In the genomic region with DNA sequence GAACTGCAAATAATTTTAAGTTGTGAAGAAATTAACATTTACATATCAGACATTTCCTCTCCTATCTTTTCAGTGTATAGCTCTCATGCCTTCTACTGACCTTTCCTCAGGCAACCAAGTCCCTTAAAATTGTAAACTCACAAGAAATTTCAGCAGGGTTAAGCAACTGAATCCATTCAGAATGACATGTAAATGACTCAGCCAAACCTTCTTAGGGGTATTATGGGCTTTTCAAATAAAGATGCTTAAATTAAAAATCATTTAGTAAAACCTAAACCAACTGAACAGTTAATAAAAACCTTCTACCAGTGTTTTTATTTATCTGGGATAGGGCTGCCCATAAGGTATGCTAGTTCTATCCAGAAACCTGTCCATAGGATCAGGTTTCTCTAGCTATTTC, we compare ENCODE assay signal across 23 cellular contexts. TPM values are rescaled to one million over a fixed set of nuclear protein-coding genes. Genes with fewer than 3 reads are reported as not detected.
DNase-seq lines count a peak whose midpoint lies in the region; ATAC-seq and TF ChIP-seq lines count a peak whose summit lies in the region.
"Had no signal": no experiment of that assay in that cellular context is flagged by ENCODE, and none has a peak within 500 bp of the region (broad histone marks: within the 10 kb centered on the region; RNA-seq: fewer than 3 reads in every experiment).

No MANE protein-coding gene starts in this region.

- H3K4me3 ChIP-seq in ACC112 (ENCODE audit: low read depth, low read length) (no peak overlapping the region), foreskin fibroblast (ENCODE audit: low read depth in 1 of 2, low read length in 2 of 2) (no peak overlapping the region)
- H3K4me3 ChIP-seq: left lung, neural progenitor cell, uterus had no signal

- intact Hi-C loops in activated CD8-positive, alpha-beta T cell treated with anti-CD3 and anti-CD28 coated beads for 36 hours (cut with micrococcal nuclease): no loop called here
- intact Hi-C loops in Calu3 (cut with micrococcal nuclease; ENCODE audit: unreplicated experiment): no loop called here

- H3K27ac ChIP-seq in ACC112 (ENCODE audit: low read depth, low read length): peak overlapping the region; percentile 56
- H3K27ac ChIP-seq: left lung, neural progenitor cell, uterus had no signal

- POLR2A ChIA-PET in activated CD8-positive, alpha-beta T cell treated with anti-CD3 and anti-CD28 coated beads for 36 hours (lab: Charles Lee): interaction anchor here (0.6 kb wide), 1 partner anchor 405 kb away, joined by 4 read pairs; no protein-coding TSS in a partner anchor

- H3K27ac Mint-ChIP-seq in activated CD8-positive, alpha-beta T cell treated with anti-CD3 and anti-CD28 coated beads for 36 hours: no peak overlapping the region
- no peak overlapping the region for H3K27ac Mint-ChIP-seq in Calu3 (ENCODE audit: unreplicated experiment)
- no peak overlapping the region for H3K27ac Mint-ChIP-seq in activated naive CD8-positive, alpha-beta T cell treated with anti-CD3 and anti-CD28 coated beads, Interleukin-2, amount 50 U/mL, for 24 hours
- H3K27ac Mint-ChIP-seq: activated CD4-positive, alpha-beta memory T cell treated with anti-CD3 and anti-CD28 coated beads for 36 hours; dendritic cell treated with granulocyte-macrophage colony-stimulating factor and Interleukin-4, amounts not matched to agents 40 ng/mL and 50 ng/mL, for 4 days; neural progenitor cell; T-helper 1 cell treated with Interleukin-12 subunit alpha and Interleukin-12 subunit beta and Interleukin-4 antibody, amounts not matched to agents 30 μg/mL and 1 μg/mL, for 36 hours had no signal

- CTCF ChIA-PET in activated CD8-positive, alpha-beta T cell treated with anti-CD3 and anti-CD28 coated beads for 36 hours (lab: Charles Lee): no interaction called here
- CTCF ChIA-PET in Calu3 (lab: Charles Lee): no interaction called here

- H3K4me1 ChIP-seq in ACC112 (ENCODE audit: control insufficient read depth, insufficient read depth, low read length, unreplicated experiment): peaks cover 14% of the 10 kb centered on the region
- H3K4me1 ChIP-seq: neural progenitor cell, uterus had no signal

- no TSS peak for BruUV-seq in Calu3 (replicated peaks; lab: Mats Ljungman, UMichigan)

- H3K27me3 Mint-ChIP-seq in activated CD8-positive, alpha-beta T cell treated with anti-CD3 and anti-CD28 coated beads for 36 hours: no peaks in the 10 kb centered on the region
- no peaks in the 10 kb centered on the region for H3K27me3 Mint-ChIP-seq in Calu3 (ENCODE audit: unreplicated experiment)
- no peaks in the 10 kb centered on the region for H3K27me3 Mint-ChIP-seq in activated naive CD8-positive, alpha-beta T cell treated with anti-CD3 and anti-CD28 coated beads, Interleukin-2, amount 50 U/mL, for 24 hours
- H3K27me3 Mint-ChIP-seq: activated CD4-positive, alpha-beta memory T cell treated with anti-CD3 and anti-CD28 coated beads for 36 hours; dendritic cell treated with granulocyte-macrophage colony-stimulating factor and Interleukin-4, amounts not matched to agents 40 ng/mL and 50 ng/mL, for 4 days had no signal

- DNase-seq in GM03348 (ENCODE audit: low spot score): peak; percentile 26
- peak; percentile 37 for DNase-seq in amniotic epithelial cell (ENCODE audit: low read depth)
- DNase-seq in foreskin fibroblast: peak; percentile 31 to 64
- no peak for DNase-seq in T-helper 9 cell
- no peak for DNase-seq in activated CD8-positive, alpha-beta T cell treated with anti-CD3 and anti-CD28 coated beads for 36 hours
- no peak for DNase-seq in Calu3
- no peak for DNase-seq in activated naive CD8-positive, alpha-beta T cell treated with anti-CD3 and anti-CD28 coated beads, Interleukin-2, amount 50 U/mL, for 24 hours
- DNase-seq: ACHN; activated CD4-positive, alpha-beta memory T cell treated with anti-CD3 and anti-CD28 coated beads for 36 hours; activated naive CD4-positive, alpha-beta T cell treated with anti-CD3 and anti-CD28 coated beads, Interleukin-2, amount 50 U/mL, for 16 hours; activated T-cell treated with anti-CD3 and anti-CD28 coated beads, Interleukin-2, amount 50 U/mL, for 1 hour; DMS79 treated with DMSO at 0.1 percent for 48 hours; GOT3; head of caudate nucleus; left lung; NCI-H1436 treated with DMSO at 0.1 percent for 48 hours; NCI-H82; substantia nigra; uterus had no signal

- no peak overlapping the region for H3K4me3 Mint-ChIP-seq in activated CD8-positive, alpha-beta T cell treated with anti-CD3 and anti-CD28 coated beads for 36 hours
- H3K4me3 Mint-ChIP-seq in Calu3 (ENCODE audit: low read depth, unreplicated experiment): no peak overlapping the region
- no peak overlapping the region for H3K4me3 Mint-ChIP-seq in activated naive CD8-positive, alpha-beta T cell treated with anti-CD3 and anti-CD28 coated beads, Interleukin-2, amount 50 U/mL, for 24 hours
- H3K4me3 Mint-ChIP-seq: activated CD4-positive, alpha-beta memory T cell treated with anti-CD3 and anti-CD28 coated beads for 36 hours; dendritic cell treated with granulocyte-macrophage colony-stimulating factor and Interleukin-4, amounts not matched to agents 40 ng/mL and 50 ng/mL, for 4 days; neural progenitor cell; T-helper 1 cell treated with Interleukin-12 subunit alpha and Interleukin-12 subunit beta and Interleukin-4 antibody, amounts not matched to agents 30 μg/mL and 1 μg/mL, for 36 hours had no signal

- H3K4me1 Mint-ChIP-seq in activated CD8-positive, alpha-beta T cell treated with anti-CD3 and anti-CD28 coated beads for 36 hours (ENCODE audit: low read depth): peaks cover 45% of the 10 kb centered on the region
- H3K4me1 Mint-ChIP-seq in Calu3 (ENCODE audit: low read depth, unreplicated experiment): peaks cover 15% of the 10 kb centered on the region
- peaks cover 50% of the 10 kb centered on the region for H3K4me1 Mint-ChIP-seq in activated naive CD8-positive, alpha-beta T cell treated with anti-CD3 and anti-CD28 coated beads, Interleukin-2, amount 50 U/mL, for 24 hours
- H3K4me1 Mint-ChIP-seq: neural progenitor cell had no signal

- no peak for ATAC-seq in activated CD8-positive, alpha-beta T cell treated with anti-CD3 and anti-CD28 coated beads for 36 hours
- ATAC-seq in activated naive CD8-positive, alpha-beta T cell treated with anti-CD3 and anti-CD28 coated beads, Interleukin-2, amount 50 U/mL, for 24 hours: no peak
- ATAC-seq: left lung had no signal

- H2AFZ ChIP-seq in ACC112 (ENCODE audit: low read length, unreplicated experiment): no peak overlapping the region
- H2AFZ ChIP-seq: neural progenitor cell had no signal

- H3K27me3 ChIP-seq in ACC112 (ENCODE audit: insufficient read depth, low read length): no peaks in the 10 kb centered on the region
- H3K27me3 ChIP-seq: left lung, neural progenitor cell, uterus had no signal

- peaks cover 36% of the 10 kb centered on the region for H3K36me3 ChIP-seq in ACC112 (ENCODE audit: insufficient read depth, low read length)
- H3K36me3 ChIP-seq: uterus had no signal

- TF ChIP-seq CTCF in foreskin fibroblast (IDR thresholded peaks at IDR 0.05; ENCODE audit: low read depth, low read length) (no peak), Calu3 (IDR thresholded peaks at IDR 0.05; ENCODE audit: unreplicated experiment) (no peak)
- TF ChIP-seq CTCF in activated CD8-positive, alpha-beta T cell treated with anti-CD3 and anti-CD28 coated beads for 36 hours (IDR thresholded peaks at IDR 0.05): no peak

- peaks cover 83% of the 10 kb centered on the region for H3K79me2 ChIP-seq in ACC112 (ENCODE audit: control insufficient read depth, insufficient read depth, low read length, unreplicated experiment)

- H3K9me3 Mint-ChIP-seq in activated CD8-positive, alpha-beta T cell treated with anti-CD3 and anti-CD28 coated beads for 36 hours: no peaks in the 10 kb centered on the region
- no peaks in the 10 kb centered on the region for H3K9me3 Mint-ChIP-seq in Calu3 (ENCODE audit: low read depth, unreplicated experiment)
- no peaks in the 10 kb centered on the region for H3K9me3 Mint-ChIP-seq in activated naive CD8-positive, alpha-beta T cell treated with anti-CD3 and anti-CD28 coated beads, Interleukin-2, amount 50 U/mL, for 24 hours
- H3K9me3 Mint-ChIP-seq: activated CD4-positive, alpha-beta memory T cell treated with anti-CD3 and anti-CD28 coated beads for 36 hours; dendritic cell treated with granulocyte-macrophage colony-stimulating factor and Interleukin-4, amounts not matched to agents 40 ng/mL and 50 ng/mL, for 4 days; neural progenitor cell; T-helper 1 cell treated with Interleukin-12 subunit alpha and Interleukin-12 subunit beta and Interleukin-4 antibody, amounts not matched to agents 30 μg/mL and 1 μg/mL, for 36 hours had no signal

- H3K36me3 Mint-ChIP-seq in activated CD8-positive, alpha-beta T cell treated with anti-CD3 and anti-CD28 coated beads for 36 hours (ENCODE audit: low read depth): peaks cover 39% of the 10 kb centered on the region
- H3K36me3 Mint-ChIP-seq in Calu3 (ENCODE audit: insufficient read depth, unreplicated experiment): peaks cover 22% of the 10 kb centered on the region
- peaks cover 56% of the 10 kb centered on the region for H3K36me3 Mint-ChIP-seq in activated naive CD8-positive, alpha-beta T cell treated with anti-CD3 and anti-CD28 coated beads, Interleukin-2, amount 50 U/mL, for 24 hours (ENCODE audit: low read depth)

RNA-seq across cellular contexts. Expression of gene WAPL, which starts 20.7 kb away (rescaled TPM):
- 10 to 100 TPM; 40.9 to 42.0 TPM for total RNA-seq in activated CD8-positive, alpha-beta T cell treated with anti-CD3 and anti-CD28 coated beads for 36 hours
- 27.0 and 30.1 TPM in 2 replicates for total RNA-seq in Calu3 (2022)

Comparison
In these comparisons a context has a peak if more than half of its experiments do, and no peak if none do; other contexts are left out.
1. DNase-seq: peak in GM03348 (single experiment), amniotic epithelial cell (single experiment) and foreskin fibroblast (2 of 2); none in T-helper 9 cell (single experiment), activated CD8-positive, alpha-beta T cell treated with anti-CD3 and anti-CD28 coated beads for 36 hours (single experiment), Calu3 (single experiment) and activated naive CD8-positive, alpha-beta T cell treated with anti-CD3 and anti-CD28 coated beads, Interleukin-2, amount 50 U/mL, for 24 hours (single experiment).